ENCODE assay signal across 16 cellular contexts in genomic region chr2:40030451-40030975, GRCh38.
DNase-seq lines count a peak whose midpoint lies in the region; ATAC-seq, FAIRE-seq and TF ChIP-seq lines count a peak whose summit lies in the region.
"Had no signal": no experiment of that assay in that cellular context is flagged by ENCODE, and none has a peak within 500 bp of the region (broad histone marks: within the 10 kb centered on the region; RNA-seq: fewer than 3 reads in every experiment).

No MANE protein-coding gene starts in this region.

- ATAC-seq in HG02970 (IDR thresholded peaks at IDR 0.05; ENCODE audit: low FRiP score, unreplicated experiment): no peak

- in situ Hi-C loops in astrocyte of the cerebellum (cut with HindIII; ENCODE audit: low sequenced_read_pairs): no loop called here

- peak; percentile 65 for FAIRE-seq in urothelium cell line (lab: Jason Lieb, UNC)
- FAIRE-seq: H54 had no signal

- no peak for TF ChIP-seq CTCF in astrocyte of the cerebellum (IDR thresholded peaks at IDR 0.05; ENCODE audit: low read depth, low read length, missing control alignments)

- DNase-seq in DMS79 (lab: John Stamatoyannopoulos, UW): peak; percentile 24
- DNase-seq in HCEC 1CT: peak; percentile 19
- DNase-seq in astrocyte of the cerebellum (ENCODE audit: low read depth): peak; percentile 8
- no peak for DNase-seq in urothelium cell line (ENCODE audit: low spot score)
- no peak for DNase-seq in NCI-H510A (lab: John Stamatoyannopoulos, UW)
- no peak for DNase-seq in AML-193 (lab: John Stamatoyannopoulos, UW)
- DNase-seq: NCI-H1417 treated with DMSO at 0.1 percent for 48 hours, NCI-H187 treated with DMSO at 0.1 percent for 48 hours, NCI-H2227 treated with DMSO at 0.1 percent for 48 hours, NCI-H510A treated with DMSO at 0.1 percent for 48 hours, NCI-H748 treated with DMSO at 0.1 percent for 48 hours, RPMI8226, SHP77 had no signal

- no peak overlapping the region for H3K4me3 ChIP-seq in astrocyte of the cerebellum (ENCODE audit: low read depth, low read length)
- H3K4me3 ChIP-seq: PC-9 had no signal

Comparison
In these comparisons a context has a peak if more than half of its experiments do, and no peak if none do; other contexts are left out.
1. DNase-seq: peak in DMS79 (single experiment), HCEC 1CT (single experiment) and astrocyte of the cerebellum (single experiment); none in urothelium cell line (single experiment), NCI-H510A (single experiment) and AML-193 (0 of 2).